31 cellular contexts compared by ENCODE assay signal in genomic region chr1:2141025-2141424, GRCh38.
"Had no signal": no experiment of that assay in that cellular context is flagged by ENCODE, and none has a peak within 500 bp of the region (broad histone marks: within the 10 kb centered on the region; RNA-seq: fewer than 3 reads in every experiment).

No MANE protein-coding gene starts in this region.

- H3K4me3 Mint-ChIP-seq: activated T-cell treated with anti-CD3 and anti-CD28 coated beads, Interleukin-2, amount 50 U/mL, for 24 hours; dendritic cell treated with granulocyte-macrophage colony-stimulating factor and Interleukin-4, amounts not matched to agents 40 ng/mL and 50 ng/mL, for 4 days; endodermal cell; memory B cell; naive thymus-derived CD4-positive, alpha-beta T cell; stimulated activated memory B cell treated with anti-CD40 and anti-IgM and Interleukin-4, amounts not matched to agents 10 μg/mL and 1 μg/mL and 100 μg/mL, for 72 hours; stimulated activated naive CD8-positive, alpha-beta T cell treated with anti-CD3 and anti-CD28 coated beads, Interleukin-15, amount 100 ng/mL, for 72 hours; T-helper 1 cell treated with Interleukin-12 subunit alpha and Interleukin-12 subunit beta and Interleukin-4 antibody, amounts not matched to agents 30 μg/mL and 1 μg/mL, for 36 hours had no signal

- H3K27ac Mint-ChIP-seq: activated T-cell treated with anti-CD3 and anti-CD28 coated beads, Interleukin-2, amount 50 U/mL, for 24 hours; dendritic cell treated with granulocyte-macrophage colony-stimulating factor and Interleukin-4, amounts not matched to agents 40 ng/mL and 50 ng/mL, for 4 days; endodermal cell; memory B cell; stimulated activated memory B cell treated with anti-CD40 and anti-IgM and Interleukin-4, amounts not matched to agents 10 μg/mL and 1 μg/mL and 100 μg/mL, for 72 hours; T-helper 1 cell treated with Interleukin-12 subunit alpha and Interleukin-12 subunit beta and Interleukin-4 antibody, amounts not matched to agents 30 μg/mL and 1 μg/mL, for 36 hours had no signal

- H3K9me3 Mint-ChIP-seq: activated T-cell treated with anti-CD3 and anti-CD28 coated beads, Interleukin-2, amount 50 U/mL, for 24 hours; dendritic cell treated with granulocyte-macrophage colony-stimulating factor and Interleukin-4, amounts not matched to agents 40 ng/mL and 50 ng/mL, for 4 days; endodermal cell; memory B cell; naive thymus-derived CD4-positive, alpha-beta T cell; stimulated activated memory B cell treated with anti-CD40 and anti-IgM and Interleukin-4, amounts not matched to agents 10 μg/mL and 1 μg/mL and 100 μg/mL, for 72 hours; stimulated activated naive CD8-positive, alpha-beta T cell treated with anti-CD3 and anti-CD28 coated beads, Interleukin-15, amount 100 ng/mL, for 72 hours; T-helper 1 cell treated with Interleukin-12 subunit alpha and Interleukin-12 subunit beta and Interleukin-4 antibody, amounts not matched to agents 30 μg/mL and 1 μg/mL, for 36 hours had no signal

- H3K27me3 Mint-ChIP-seq: activated T-cell treated with anti-CD3 and anti-CD28 coated beads, Interleukin-2, amount 50 U/mL, for 24 hours; memory B cell; naive thymus-derived CD4-positive, alpha-beta T cell; stimulated activated memory B cell treated with anti-CD40 and anti-IgM and Interleukin-4, amounts not matched to agents 10 μg/mL and 1 μg/mL and 100 μg/mL, for 72 hours; stimulated activated naive CD8-positive, alpha-beta T cell treated with anti-CD3 and anti-CD28 coated beads, Interleukin-15, amount 100 ng/mL, for 72 hours had no signal

- H3K27ac ChIP-seq: esophagus squamous epithelium, ovary, prostate gland, thyroid gland, WERI-Rb-1 had no signal

- DNase-seq: activated CD4-positive, alpha-beta T cell treated with anti-CD3 and anti-CD28 coated beads for 48 hours; activated CD4-positive, alpha-beta T cell treated with anti-CD3 and anti-CD28 coated beads, Interleukin-2, amount 50 U/mL, for 48 hours; activated CD8-positive, alpha-beta memory T cell treated with anti-CD3 and anti-CD28 coated beads, Interleukin-2, amount 50 U/mL, for 48 hours; activated gamma-delta T cell; activated naive CD4-positive, alpha-beta T cell treated with anti-CD3 and anti-CD28 coated beads, Interleukin-2, amount 50 U/mL, for 16 hours; activated T-cell treated with anti-CD3 and anti-CD28 coated beads, Interleukin-2, amount 50 U/mL, for 24 hours; amniotic stem cell; caudate nucleus; endodermal cell; esophagus squamous epithelium; foreskin melanocyte; midbrain; naive thymus-derived CD4-positive, alpha-beta T cell; ovary; retina; SK-N-SH; stimulated activated CD4-positive, alpha-beta T cell treated with anti-CD3 and anti-CD28 coated beads, Interleukin-1b, Interleukin-23, amount 100 ng/mL, for 48 hours; stimulated activated CD4-positive, alpha-beta T cell treated with anti-CD3 and anti-CD28 coated beads, Interleukin-4, amount 100 ng/mL, for 4 hours; stimulated activated CD8-positive, alpha-beta memory T cell treated with anti-CD3 and anti-CD28 coated beads, Interleukin-4, amount 100 ng/mL, for 48 hours; stimulated activated naive CD8-positive, alpha-beta T cell treated with anti-CD3 and anti-CD28 coated beads, Interleukin-15, amount 100 ng/mL, for 72 hours; substantia nigra; SW 1271; T-helper 9 cell; thyroid gland; WERI-Rb-1 had no signal

- ATAC-seq: activated CD4-positive, CD25-positive, alpha-beta regulatory T cell treated with anti-CD3 and anti-CD28 coated beads, Interleukin-2, amount 50 U/mL, for 24 hours; naive thymus-derived CD4-positive, alpha-beta T cell; stimulated activated memory B cell treated with anti-CD40 and anti-IgM and Interleukin-4, amounts not matched to agents 10 μg/mL and 1 μg/mL and 100 μg/mL, for 72 hours; stimulated activated naive CD8-positive, alpha-beta T cell treated with anti-CD3 and anti-CD28 coated beads, Interleukin-15, amount 100 ng/mL, for 72 hours had no signal
